12 cellular contexts compared by ENCODE assay signal in the genomic region with DNA sequence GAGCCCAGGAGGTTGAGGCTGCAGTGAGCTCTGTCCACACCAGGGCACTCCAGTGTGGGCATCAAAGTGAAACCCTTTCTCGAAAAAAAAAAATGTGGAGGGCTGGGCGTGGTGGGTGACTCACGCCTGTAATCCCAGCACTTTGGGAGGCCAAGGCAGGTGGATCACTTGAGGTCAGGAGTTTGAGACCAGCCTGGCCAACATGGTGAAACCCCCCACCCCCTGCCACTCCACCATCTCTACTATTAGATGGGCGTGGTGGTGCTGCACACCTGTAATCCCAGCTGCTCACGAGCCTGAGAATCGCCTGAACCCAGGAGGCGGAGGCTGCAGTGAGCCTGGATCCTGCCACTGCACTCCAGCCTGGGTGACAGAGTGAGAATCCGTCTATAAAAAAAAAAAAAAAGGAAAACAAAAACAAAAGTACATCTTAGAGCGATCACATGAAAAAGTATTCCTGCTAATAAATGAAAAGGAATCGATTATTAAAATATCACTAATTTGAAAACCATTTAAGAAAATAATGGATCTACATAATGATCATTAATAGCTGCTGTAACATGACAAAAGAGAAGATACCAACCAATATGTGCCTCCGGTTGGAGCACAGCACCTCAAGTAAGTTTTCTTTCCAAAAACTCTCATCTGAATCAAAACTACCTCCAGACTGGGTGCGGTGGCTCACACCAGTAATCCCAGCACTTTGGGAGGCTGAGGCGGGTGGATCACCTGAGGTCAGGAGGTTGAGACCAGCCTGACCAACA. TPM values are rescaled to one million over a fixed set of nuclear protein-coding genes. Genes with fewer than 3 reads are reported as not detected.
DNase-seq lines count a peak whose midpoint lies in the region; ATAC-seq, FAIRE-seq and TF ChIP-seq lines count a peak whose summit lies in the region.
"Had no signal": no experiment of that assay in that cellular context is flagged by ENCODE, and none has a peak within 500 bp of the region (broad histone marks: within the 10 kb centered on the region; RNA-seq: fewer than 3 reads in every experiment).

No MANE protein-coding gene starts in this region.

- no peaks in the 10 kb centered on the region for H3K27me3 Mint-ChIP-seq in CD4-positive, alpha-beta T cell
- H3K27me3 Mint-ChIP-seq in activated T-helper 2 cell treated with anti-CD3 and anti-CD28 coated beads, Interferon-gamma antibody, Interleukin-2, Interleukin-4, amounts not matched to agents 10 μg/mL and 5 μg/mL and 100 μg/mL, durations not matched to agents 14 hours and 24 hours and 36 hours (ENCODE audit: low read depth): no peaks in the 10 kb centered on the region
- H3K27me3 Mint-ChIP-seq in naive thymus-derived CD4-positive, alpha-beta T cell: peaks cover 0 to 2% (median 0%) of the 10 kb centered on the region in 5 donors

- H3K27me3 ChIP-seq in CD4-positive, alpha-beta T cell (ENCODE audit: control insufficient read depth, insufficient read depth, low read length): no peaks in the 10 kb centered on the region
- no peaks in the 10 kb centered on the region for H3K27me3 ChIP-seq in naive thymus-derived CD4-positive, alpha-beta T cell (ENCODE audit: control insufficient read depth in 2 of 2, insufficient read depth in 2 of 2, low read length in 2 of 2)

- H3K36me3 Mint-ChIP-seq in CD4-positive, alpha-beta T cell (ENCODE audit: low read depth): peaks cover 86% of the 10 kb centered on the region
- H3K36me3 Mint-ChIP-seq in activated T-helper 2 cell treated with anti-CD3 and anti-CD28 coated beads, Interferon-gamma antibody, Interleukin-2, Interleukin-4, amounts not matched to agents 10 μg/mL and 5 μg/mL and 100 μg/mL, durations not matched to agents 14 hours and 24 hours and 36 hours (ENCODE audit: low read depth): peaks cover 88% of the 10 kb centered on the region
- peaks cover 0 to 41% (median 16%) of the 10 kb centered on the region in 5 donors for H3K36me3 Mint-ChIP-seq in naive thymus-derived CD4-positive, alpha-beta T cell

- no peak for ATAC-seq in CD4-positive, alpha-beta T cell (ENCODE audit: poor library complexity)
- no peak for ATAC-seq in naive thymus-derived CD4-positive, alpha-beta T cell
- ATAC-seq in HG03039 (IDR thresholded peaks at IDR 0.05; ENCODE audit: unreplicated experiment): no peak
- no peak for ATAC-seq in GM19452 (IDR thresholded peaks at IDR 0.05; ENCODE audit: unreplicated experiment)

- H3K27ac ChIP-seq in CD4-positive, alpha-beta T cell (ENCODE audit: low read depth, low read length): peak overlapping the region; percentile 62
- peak overlapping the region; percentile 100 for H3K27ac ChIP-seq in naive thymus-derived CD4-positive, alpha-beta T cell (ENCODE audit: low read depth, low read length)

- H3K9me3 ChIP-seq in CD4-positive, alpha-beta T cell (ENCODE audit: control insufficient read depth, low read length): no peaks in the 10 kb centered on the region
- H3K9me3 ChIP-seq in naive thymus-derived CD4-positive, alpha-beta T cell (ENCODE audit: control insufficient read depth in 2 of 3, low read length in 3 of 3): no peaks in the 10 kb centered on the region

- TF ChIP-seq CTCF in CD4-positive, alpha-beta T cell (IDR thresholded peaks at IDR 0.05): no peak

- H3K4me1 Mint-ChIP-seq in CD4-positive, alpha-beta T cell (ENCODE audit: low read depth): peaks cover 71% of the 10 kb centered on the region
- peaks cover 54% of the 10 kb centered on the region for H3K4me1 Mint-ChIP-seq in activated T-helper 2 cell treated with anti-CD3 and anti-CD28 coated beads, Interferon-gamma antibody, Interleukin-2, Interleukin-4, amounts not matched to agents 10 μg/mL and 5 μg/mL and 100 μg/mL, durations not matched to agents 14 hours and 24 hours and 36 hours (ENCODE audit: low read depth)
- H3K4me1 Mint-ChIP-seq in naive thymus-derived CD4-positive, alpha-beta T cell: peaks cover 56 to 73% (median 64%) of the 10 kb centered on the region in 7 donors

- H3K27ac Mint-ChIP-seq in CD4-positive, alpha-beta T cell: peak overlapping the region; percentile 93
- H3K27ac Mint-ChIP-seq in activated T-helper 2 cell treated with anti-CD3 and anti-CD28 coated beads, Interferon-gamma antibody, Interleukin-2, Interleukin-4, amounts not matched to agents 10 μg/mL and 5 μg/mL and 100 μg/mL, durations not matched to agents 14 hours and 24 hours and 36 hours: peak overlapping the region; percentile 88
- peak overlapping the region; percentile 84 to 98 (median 88) for H3K27ac Mint-ChIP-seq in naive thymus-derived CD4-positive, alpha-beta T cell

- H3K4me3 Mint-ChIP-seq in CD4-positive, alpha-beta T cell: peak overlapping the region; percentile 89
- peak overlapping the region; percentile 92 for H3K4me3 Mint-ChIP-seq in activated T-helper 2 cell treated with anti-CD3 and anti-CD28 coated beads, Interferon-gamma antibody, Interleukin-2, Interleukin-4, amounts not matched to agents 10 μg/mL and 5 μg/mL and 100 μg/mL, durations not matched to agents 14 hours and 24 hours and 36 hours (ENCODE audit: low read depth)
- peak overlapping the region; percentile 82 to 99 (median 90) for H3K4me3 Mint-ChIP-seq in naive thymus-derived CD4-positive, alpha-beta T cell

- DNase-seq in CD4-positive, alpha-beta T cell: no peak
- peak; percentile 62 for DNase-seq in HT1080 (ENCODE audit: low read depth)
- DNase-seq in activated T-helper 2 cell treated with anti-CD3 and anti-CD28 coated beads, Interferon-gamma antibody, Interleukin-2, Interleukin-4, amounts not matched to agents 10 μg/mL and 5 μg/mL and 100 μg/mL, durations not matched to agents 14 hours and 24 hours and 36 hours (ENCODE audit: low spot score): no peak
- no peak for DNase-seq in naive thymus-derived CD4-positive, alpha-beta T cell
- DNase-seq in DMS114 treated with DMSO at 0.1 percent for 48 hours (lab: John Stamatoyannopoulos, UW; ENCODE audit: unreplicated experiment): no peak
- no peak for DNase-seq in GM19239 (ENCODE audit: insufficient read length, low spot score)
- DNase-seq: mesendoderm; stimulated activated CD4-positive, alpha-beta T cell treated with anti-CD3 and anti-CD28 coated beads, Interleukin-4, amount 100 ng/mL, for 24 hours had no signal

- FAIRE-seq in GM19239 (lab: Jason Lieb, UNC): no peak
- FAIRE-seq: HTR-8/SVneo had no signal

- CTCF ChIA-PET in CD4-positive, alpha-beta T cell (lab: Charles Lee): no interaction called here
- CTCF ChIA-PET in naive thymus-derived CD4-positive, alpha-beta T cell (lab: Charles Lee): no interaction called here

- H3K9me3 Mint-ChIP-seq in CD4-positive, alpha-beta T cell: no peaks in the 10 kb centered on the region
- no peaks in the 10 kb centered on the region for H3K9me3 Mint-ChIP-seq in activated T-helper 2 cell treated with anti-CD3 and anti-CD28 coated beads, Interferon-gamma antibody, Interleukin-2, Interleukin-4, amounts not matched to agents 10 μg/mL and 5 μg/mL and 100 μg/mL, durations not matched to agents 14 hours and 24 hours and 36 hours
- peaks cover 0 to 5% (median 0%) of the 10 kb centered on the region in 11 donors for H3K9me3 Mint-ChIP-seq in naive thymus-derived CD4-positive, alpha-beta T cell

- POLR2A ChIA-PET in CD4-positive, alpha-beta T cell (lab: Charles Lee): no interaction called here
- POLR2A ChIA-PET in naive thymus-derived CD4-positive, alpha-beta T cell (lab: Charles Lee): interaction anchor here (0.6 to 3.1 kb wide), 4 partner anchors 10 to 20 kb away, joined by 3 to 14 read pairs (median 3); no protein-coding TSS in a partner anchor

- peaks cover 58 to 65% of the 10 kb centered on the region in 2 donors for H3K4me1 ChIP-seq in naive thymus-derived CD4-positive, alpha-beta T cell (ENCODE audit: control insufficient read depth in 2 of 2, insufficient read depth in 2 of 2, low read length in 2 of 2)

- peaks cover 0 to 5% (median 0%) of the 10 kb centered on the region in 3 experiments for H3K36me3 ChIP-seq in naive thymus-derived CD4-positive, alpha-beta T cell (ENCODE audit: control insufficient read depth in 2 of 3, insufficient read depth in 3 of 3, low read length in 3 of 3)

- intact Hi-C loops in CD4-positive, alpha-beta T cell (cut with DNase I, micrococcal nuclease): no loop called here
- intact Hi-C loops in activated T-helper 2 cell treated with anti-CD3 and anti-CD28 coated beads, Interferon-gamma antibody, Interleukin-2, Interleukin-4, amounts not matched to agents 10 μg/mL and 5 μg/mL and 100 μg/mL, durations not matched to agents 14 hours and 24 hours and 36 hours (cut with micrococcal nuclease): loop anchor here (10.0 kb wide), 1 partner anchor 411 kb away; no protein-coding TSS in a partner anchor
- intact Hi-C loops in naive thymus-derived CD4-positive, alpha-beta T cell (cut with micrococcal nuclease): loop anchor here (5.0 to 10.0 kb wide), 2 partner anchors 102 to 619 kb away; a partner anchor contains a TSS

- peak overlapping the region; percentile 99 for H3K4me3 ChIP-seq in naive thymus-derived CD4-positive, alpha-beta T cell (ENCODE audit: low read length)

RNA-seq across cellular contexts. Expression of a gene that starts 4.9 kb away (rescaled TPM):
- total RNA-seq in CD4-positive, alpha-beta T cell: 10 to 100 TPM; 86.5 to 87.9 TPM
- total RNA-seq in HT1080 (2014; rRNA removed; shearing (Covaris generic)): 325 and 365 TPM in 2 replicates
- 216 and 231 TPM in 2 replicates for polyA plus RNA-seq in HT1080 (2015; cell fraction: cytosol; rRNA removed)
- 289 and 314 TPM in 2 replicates for polyA plus RNA-seq in HT1080 (2015; cell fraction: nucleus; rRNA removed)
- 503 and 520 TPM in 2 replicates for total RNA-seq in activated T-helper 2 cell treated with anti-CD3 and anti-CD28 coated beads, Interferon-gamma antibody, Interleukin-2, Interleukin-4, amounts not matched to agents 10 μg/mL and 5 μg/mL and 100 μg/mL, durations not matched to agents 14 hours and 24 hours and 36 hours
- total RNA-seq in naive thymus-derived CD4-positive, alpha-beta T cell: 100 to 1,000 TPM in 4 of 5 experiments, 10 to 100 TPM in 1; 88.1 to 449 (median 159) TPM
- polyA plus RNA-seq in naive thymus-derived CD4-positive, alpha-beta T cell: 100 to 1,000 TPM; 193 to 269 TPM

RNA-seq across cellular contexts. Expression of a gene that starts 32.7 kb away (rescaled TPM):
- not detected for total RNA-seq in CD4-positive, alpha-beta T cell
- not detected in 2 replicates for total RNA-seq in HT1080 (2014; rRNA removed; shearing (Covaris generic))
- polyA plus RNA-seq in HT1080 (2015; cell fraction: cytosol; rRNA removed): not detected in 2 replicates
- polyA plus RNA-seq in HT1080 (2015; cell fraction: nucleus; rRNA removed): not detected in 2 replicates
- not detected in 2 replicates for total RNA-seq in activated T-helper 2 cell treated with anti-CD3 and anti-CD28 coated beads, Interferon-gamma antibody, Interleukin-2, Interleukin-4, amounts not matched to agents 10 μg/mL and 5 μg/mL and 100 μg/mL, durations not matched to agents 14 hours and 24 hours and 36 hours
- total RNA-seq in naive thymus-derived CD4-positive, alpha-beta T cell: not detected
- polyA plus RNA-seq in naive thymus-derived CD4-positive, alpha-beta T cell: not detected
- polyA plus RNA-seq: esophagus had no signal

RNA-seq across cellular contexts. Expression of a gene that starts 32.8 kb away (rescaled TPM):
- total RNA-seq in CD4-positive, alpha-beta T cell: 1 to 10 TPM; 7.5 to 8.5 TPM
- total RNA-seq in HT1080 (2014; rRNA removed; shearing (Covaris generic)): 1.0 and 1.4 TPM in 2 replicates
- 1.2 TPM in 2 replicates for polyA plus RNA-seq in HT1080 (2015; cell fraction: cytosol; rRNA removed)
- 0.49 and 0.57 TPM in 2 replicates for polyA plus RNA-seq in HT1080 (2015; cell fraction: nucleus; rRNA removed)
- total RNA-seq in activated T-helper 2 cell treated with anti-CD3 and anti-CD28 coated beads, Interferon-gamma antibody, Interleukin-2, Interleukin-4, amounts not matched to agents 10 μg/mL and 5 μg/mL and 100 μg/mL, durations not matched to agents 14 hours and 24 hours and 36 hours: 2.0 and 2.2 TPM in 2 replicates
- 10 to 100 TPM in 1 of 5 experiments, 1 to 10 TPM in 4; 4.1 to 12.0 (median 5.9) TPM for total RNA-seq in naive thymus-derived CD4-positive, alpha-beta T cell
- polyA plus RNA-seq in naive thymus-derived CD4-positive, alpha-beta T cell: 1 to 10 TPM; 5.9 to 6.8 TPM

Comparison
In these comparisons a context has a peak if more than half of its experiments do, and no peak if none do; other contexts are left out.
1. intact Hi-C loops: an anchor here in activated T-helper 2 cell treated with anti-CD3 and anti-CD28 coated beads, Interferon-gamma antibody, Interleukin-2, Interleukin-4, amounts not matched to agents 10 μg/mL and 5 μg/mL and 100 μg/mL, durations not matched to agents 14 hours and 24 hours and 36 hours (10.0 kb wide) and naive thymus-derived CD4-positive, alpha-beta T cell (5.0 to 10.0 kb wide); none called in CD4-positive, alpha-beta T cell.